In genomic region chr9:530681-531080, GRCh38 we compare ENCODE assay signal across 14 cellular contexts. TPM values are rescaled to one million over a fixed set of nuclear protein-coding genes. Genes with fewer than 3 reads are reported as not detected.
A peak's percentile ranks its signal among the peaks of the same experiment; 100 is the strongest.
DNase-seq lines count a peak whose midpoint lies in the region; ATAC-seq, FAIRE-seq and TF ChIP-seq lines count a peak whose summit lies in the region.
"Had no signal": no experiment of that assay in that cellular context is flagged by ENCODE, and none has a peak within 500 bp of the region (broad histone marks: within the 10 kb centered on the region; RNA-seq: fewer than 3 reads in every experiment).

No MANE protein-coding gene starts in this region.

- no peak overlapping the region for H3K4me3 ChIP-seq in A549
- no peak overlapping the region for H3K4me3 ChIP-seq in IMR-90 (ENCODE audit: insufficient read depth, low read depth, low read length)
- no peak overlapping the region for H3K4me3 ChIP-seq in brain microvascular endothelial cell (ENCODE audit: low read depth, low read length)
- H3K4me3 ChIP-seq in effector memory CD4-positive, alpha-beta T cell (ENCODE audit: insufficient read depth, low read depth, low read length, poor library complexity, severe bottlenecking), result no peak overlapping the region
- H3K4me3 ChIP-seq in osteoblast (ENCODE audit: insufficient read depth, low read length), result no peak overlapping the region

- H3K9me3 ChIP-seq in A549, result no peaks in the 10 kb centered on the region
- no peaks in the 10 kb centered on the region for H3K9me3 ChIP-seq in IMR-90 (ENCODE audit: control insufficient read depth, insufficient read depth, low read length)
- H3K9me3 ChIP-seq in effector memory CD4-positive, alpha-beta T cell (ENCODE audit: control insufficient read depth, low read length), result no peaks in the 10 kb centered on the region
- H3K9me3 ChIP-seq in osteoblast (ENCODE audit: low read depth, low read length), result no peaks in the 10 kb centered on the region

- dilution Hi-C loops in IMR-90 (cut with HindIII; ENCODE audit: low sequenced_read_pairs, unreplicated experiment), result no loop called here

- H2AK9ac ChIP-seq in IMR-90 (replicated peaks; ENCODE audit: low read depth, low read length, poor library complexity), result no peak overlapping the region

- TF ChIP-seq RAD21 in A549 (conservative IDR thresholded peaks at IDR 0.05 in 1 of 2, IDR thresholded peaks at IDR 0.05 in 1 of 2) (peak; percentile 18 to 29; a peak in 1 of 5 replicates), IMR-90 (IDR thresholded peaks at IDR 0.05; ENCODE audit: low read length) (no peak)

- POLR2A ChIA-PET in A549 (lab: Yijun Ruan, JAX), result interaction anchor here (0.6 to 1.3 kb wide), 2 partner anchors 11 to 255 kb away, joined by 3 read pairs; no protein-coding TSS in a partner anchor
- POLR2A ChIA-PET in IMR-90 (lab: Charles Lee; ENCODE audit: unreplicated experiment), result no interaction called here

- no peak overlapping the region for H4K5ac ChIP-seq in IMR-90 (ENCODE audit: low read depth, low read length)

- FAIRE-seq in A549 (lab: Jason Lieb, UNC), result no peak

- H3K79me1 ChIP-seq in IMR-90 (ENCODE audit: low read depth in 1 of 2, low read length in 2 of 2), result no peaks in the 10 kb centered on the region

- H2BK5ac ChIP-seq in IMR-90 (ENCODE audit: low read depth, low read length, poor library complexity, severe bottlenecking), result no peak overlapping the region

- H2BK120ac ChIP-seq in IMR-90 (ENCODE audit: low read depth, low read length), result no peak overlapping the region

- H3K4me2 ChIP-seq in A549, result peak overlapping the region; percentile 37; the same call in 2 of the 3 replicates
- H3K4me2 ChIP-seq in IMR-90 (ENCODE audit: low read depth, low read length), result no peak overlapping the region
- H3K4me2 ChIP-seq in osteoblast (ENCODE audit: insufficient read depth, low read length), result no peak overlapping the region

- intact Hi-C loops in IMR-90 (cut with micrococcal nuclease) (no loop called here), left ventricle myocardium superior (cut with micrococcal nuclease) (no loop called here)

- H3K56ac ChIP-seq in IMR-90 (ENCODE audit: extremely low read depth, insufficient read depth, low read length), result no peak overlapping the region

- CTCF ChIA-PET in A549 (lab: Yijun Ruan, JAX) (interaction anchor here (0.7 to 1.1 kb wide), 2 partner anchors 22 to 26 kb away, joined by 3 read pairs; partner anchors contain the start of gene KANK1), IMR-90 (lab: Yijun Ruan, JAX) (no interaction called here)

- H3K9me1 ChIP-seq in IMR-90 (ENCODE audit: insufficient read depth, low read length), result no peaks in the 10 kb centered on the region

- H4K8ac ChIP-seq in IMR-90 (ENCODE audit: low read depth in 2 of 2, low read length in 2 of 2), result no peak overlapping the region

- H4K91ac ChIP-seq in IMR-90 (ENCODE audit: insufficient read depth, low read depth, low read length), result no peak overlapping the region

- ATAC-seq in A549, result peak; percentile 56 to 71; a peak in 3 of 6 replicates
- no peak for ATAC-seq in IMR-90 (ENCODE audit: low read depth)
- ATAC-seq in left ventricle myocardium superior, result peak; percentile 72
- no peak for ATAC-seq in HG03457 (IDR thresholded peaks at IDR 0.05; ENCODE audit: unreplicated experiment)
- ATAC-seq: stimulated activated naive B cell treated with anti-CD40 and anti-IgM and Interleukin-4, amounts not matched to agents 10 μg/mL and 1 μg/mL and 100 μg/mL, for 72 hours had no signal

- H3K27ac ChIP-seq in A549 (peak overlapping the region; percentile 47 to 78), IMR-90 (ENCODE audit: insufficient read depth, low read length) (no peak overlapping the region), brain microvascular endothelial cell (no peak overlapping the region), osteoblast (ENCODE audit: low read depth, low read length) (no peak overlapping the region)
- H3K27ac ChIP-seq in effector memory CD4-positive, alpha-beta T cell (ENCODE audit: insufficient read depth, low read length, poor library complexity, severe bottlenecking), result no peak overlapping the region
- H3K27ac ChIP-seq: HL-60 had no signal

- H4K20me1 ChIP-seq in IMR-90 (ENCODE audit: insufficient read depth, low read length), result no peaks in the 10 kb centered on the region
- no peaks in the 10 kb centered on the region for H4K20me1 ChIP-seq in osteoblast (ENCODE audit: insufficient read depth, low read length)

- no peak overlapping the region for H3K14ac ChIP-seq in IMR-90 (replicated peaks; ENCODE audit: low read depth, low read length)

- H3K18ac ChIP-seq in IMR-90 (ENCODE audit: low read depth, low read length), result no peak overlapping the region

- WGBS in A549 (ENCODE audit: missing lambda C conversion rate), result 31% methylated on average over 3 of the region's 3 CpGs
- WGBS in IMR-90 (ENCODE audit: extremely low coverage in 2 of 2, insufficient read length in 1 of 2), 2 experiments, result 67% methylated on average over 1 of the region's 3 CpGs; no CpG with 5 or more reads in 1 of the 2 experiments

- no peak overlapping the region for H3K23ac ChIP-seq in IMR-90 (ENCODE audit: low read depth, low read length)

- TF ChIP-seq POLR2A in A549 (IDR thresholded peaks at IDR 0.05; ENCODE audit: low read length) (no peak), IMR-90 (IDR thresholded peaks at IDR 0.05; ENCODE audit: low read depth, low read length) (no peak)

- in situ Hi-C loops in IMR-90 (cut with MboI; ENCODE audit: low sequenced_read_pairs) (no loop called here), brain microvascular endothelial cell (cut with HindIII; ENCODE audit: low pct_ligation_motif_present, low sequenced_read_pairs) (no loop called here)

- H3K36me3 ChIP-seq in IMR-90 (ENCODE audit: control insufficient read depth, insufficient read depth, low read length) (no peaks in the 10 kb centered on the region), brain microvascular endothelial cell (replicated peaks) (no peaks in the 10 kb centered on the region), osteoblast (ENCODE audit: insufficient read depth, low read length) (no peaks in the 10 kb centered on the region)
- no peaks in the 10 kb centered on the region for H3K36me3 ChIP-seq in effector memory CD4-positive, alpha-beta T cell (ENCODE audit: control insufficient read depth, insufficient read depth, low read length)

- H3K4me1 ChIP-seq in A549 (peaks cover 46% of the 10 kb centered on the region), IMR-90 (ENCODE audit: control insufficient read depth, insufficient read depth, low read length) (no peaks in the 10 kb centered on the region), osteoblast (ENCODE audit: insufficient read depth, low read length) (no peaks in the 10 kb centered on the region)
- H3K4me1 ChIP-seq in effector memory CD4-positive, alpha-beta T cell (ENCODE audit: control insufficient read depth, insufficient read depth, low read length, poor library complexity, severe bottlenecking), result no peaks in the 10 kb centered on the region

- no peak overlapping the region for H2BK15ac ChIP-seq in IMR-90 (ENCODE audit: low read depth, low read length)

- H3K9ac ChIP-seq in IMR-90 (ENCODE audit: low read depth, low read length), result no peak overlapping the region

- DNase-seq in A549 (ENCODE audit: low read depth in 1 of 2, low spot score in 1 of 2) (peak in 1 of 2 experiments; percentile 32), IMR-90 (peak; percentile 2), brain microvascular endothelial cell (peak; percentile 1), left ventricle myocardium superior (peak; percentile 65), osteoblast (ENCODE audit: insufficient read length, low spot score, missing footprints) (no peak), inferior parietal cortex (ENCODE audit: extremely low spot score) (no peak)
- no peak for DNase-seq in effector memory CD4-positive, alpha-beta T cell
- DNase-seq: activated B cell treated with CpG ODN at 0.5 μM for 24 hours; activated T-cell treated with anti-CD3 and anti-CD28 coated beads, Interleukin-2, amount 50 U/mL, for 1 hour; NCI-H69; stimulated activated CD4-positive, alpha-beta T cell treated with anti-CD3 and anti-CD28 coated beads, Interleukin-2, amount 100 ng/mL, for 48 hours; stimulated activated naive B cell treated with anti-CD40 and anti-IgM and Interleukin-4, amounts not matched to agents 10 μg/mL and 1 μg/mL and 100 μg/mL, for 72 hours had no signal

- H2AK5ac ChIP-seq in IMR-90 (ENCODE audit: low read depth, low read length), result no peak overlapping the region

- no peaks in the 10 kb centered on the region; the same call in 1 of the 2 replicates for H3K27me3 ChIP-seq in IMR-90 (ENCODE audit: control insufficient read depth, insufficient read depth, low read length)
- H3K27me3 ChIP-seq in brain microvascular endothelial cell (replicated peaks), result no peaks in the 10 kb centered on the region
- no peaks in the 10 kb centered on the region for H3K27me3 ChIP-seq in effector memory CD4-positive, alpha-beta T cell (replicated peaks; ENCODE audit: control insufficient read depth, insufficient read depth, low read length, poor library complexity, severe bottlenecking)
- H3K27me3 ChIP-seq in osteoblast (ENCODE audit: insufficient read depth, low read length), result no peaks in the 10 kb centered on the region

- TF ChIP-seq EP300 in A549 (IDR thresholded peaks at IDR 0.05), result no peak

- TF ChIP-seq CTCF in A549 (IDR thresholded peaks at IDR 0.05) (no peak), IMR-90 (conservative IDR thresholded peaks at IDR 0.05; ENCODE audit: low read depth, low read length) (no peak), brain microvascular endothelial cell (IDR thresholded peaks at IDR 0.05; ENCODE audit: low read depth, low read length, missing control alignments) (no peak), osteoblast (IDR thresholded peaks at IDR 0.05; ENCODE audit: extremely low read depth, low read depth, low read length) (no peak)

- H2BK20ac ChIP-seq in IMR-90 (ENCODE audit: low read depth, low read length), result no peak overlapping the region

- H3K4ac ChIP-seq in IMR-90 (ENCODE audit: low read depth, low read length), result no peak overlapping the region

- BruUV-seq in IMR-90 (replicated peaks; lab: Mats Ljungman, UMichigan), result no TSS peak

- no peaks in the 10 kb centered on the region for H3K79me2 ChIP-seq in osteoblast (ENCODE audit: insufficient read depth, low read length)

- H2AFZ ChIP-seq in IMR-90 (replicated peaks; ENCODE audit: low read length, poor library complexity) (no peak overlapping the region), osteoblast (ENCODE audit: low read length) (no peak overlapping the region)

TF ChIP-seq in IMR-90, 13 proteins besides CTCF, POLR2A, EP300 and RAD21 (continues in another document):
- TF ChIP-seq SMC3 (IDR thresholded peaks at IDR 0.05; ENCODE audit: low read depth, low read length), result no peak

RNA-seq across cellular contexts. Expression of gene KANK1, which starts 26.2 kb away (rescaled TPM):
- 21.2 and 24.2 TPM in 2 replicates for polyA plus RNA-seq in A549 (2011; rRNA removed)
- polyA plus RNA-seq in A549 (2012; cell fraction: cytosol; rRNA removed), result 11.9 and 12.5 TPM in 2 replicates
- polyA plus RNA-seq in A549 (2012; cell fraction: nucleus; rRNA removed), result 27.3 and 29.7 TPM in 2 replicates
- 12.0 to 14.9 TPM (median 14.7 TPM) in 3 replicates for polyA plus RNA-seq in A549 (2017; fragmentation: RNase III; extraction: RNeasy Plus Mini Kit Qiagen cat#74134 plus additional on column Dnase treatment)
- polyA minus RNA-seq in A549 (2011; rRNA and poly(A)+ RNA removed), result 38.2 and 52.2 TPM in 2 replicates
- 40.5 and 41.4 TPM in 2 replicates for total RNA-seq in IMR-90 (2012; rRNA removed)
- 29.2 and 29.9 TPM in 2 replicates for polyA plus RNA-seq in IMR-90 (2012; rRNA removed)
- 21.4 and 25.6 TPM in 2 replicates for polyA plus RNA-seq in IMR-90 (2012; cell fraction: cytosol; rRNA removed)
- polyA plus RNA-seq in IMR-90 (2012; cell fraction: nucleus; rRNA removed; ENCODE audit: low replicate concordance), result 50.0 and 51.7 TPM in 2 replicates
- 159 TPM for total RNA-seq in left ventricle myocardium superior
- 25.0 and 28.6 TPM in 2 replicates for total RNA-seq in osteoblast

Comparison
In these comparisons a context has a peak if more than half of its experiments do, and no peak if none do; other contexts are left out.
1. ATAC-seq: peak in A549 (2 of 2) and left ventricle myocardium superior (single experiment); none in IMR-90 (single experiment) and HG03457 (single experiment).
2. DNase-seq: peak in IMR-90 (single experiment), brain microvascular endothelial cell (single experiment) and left ventricle myocardium superior (single experiment); none in effector memory CD4-positive, alpha-beta T cell (0 of 3), osteoblast (single experiment) and inferior parietal cortex (single experiment).
3. H3K27ac ChIP-seq: peak in A549 (2 of 2); none in IMR-90 (single experiment), brain microvascular endothelial cell (single experiment), effector memory CD4-positive, alpha-beta T cell (single experiment) and osteoblast (single experiment).